In the genomic region with DNA sequence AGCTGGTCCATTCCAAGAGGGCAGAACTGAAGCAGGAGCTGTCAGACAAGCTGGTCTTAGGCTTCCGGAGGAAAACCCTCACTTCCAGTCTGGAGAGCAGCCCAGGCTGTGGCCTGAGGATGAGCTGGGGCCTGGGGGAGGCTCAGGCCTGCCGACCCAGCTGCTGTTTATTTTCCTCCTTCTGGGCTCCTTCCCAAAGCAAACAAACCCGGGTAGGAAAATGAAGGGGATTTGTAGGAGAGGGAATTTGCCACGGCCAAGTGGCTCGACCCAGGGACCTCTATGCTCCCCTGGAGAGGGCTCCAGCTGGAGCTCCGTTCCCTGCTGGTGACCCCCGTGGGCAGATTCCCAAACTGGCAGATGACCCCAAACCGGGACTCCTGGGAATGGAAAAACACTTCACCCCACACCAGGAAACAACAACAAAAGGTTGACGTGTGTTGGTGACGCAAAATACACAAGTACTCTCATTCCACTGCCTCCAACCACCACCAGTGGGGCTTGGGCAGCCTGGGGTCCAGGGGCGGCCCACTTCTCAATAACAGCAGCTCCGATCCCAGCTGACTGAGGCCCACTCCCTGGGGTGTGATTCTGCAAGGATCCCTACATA, we compare ENCODE assay signal across 1 cellular context.
A peak's percentile ranks its signal among the peaks of the same experiment; 100 is the strongest.
TF ChIP-seq lines count a peak whose summit lies in the region.

No MANE protein-coding gene starts in this region.

TF ChIP-seq in HepG2, 621 proteins besides CTCF, POLR2A, EP300 and RAD21 (continued from another document and continues in another):
- TF ChIP-seq, protein P1, sequence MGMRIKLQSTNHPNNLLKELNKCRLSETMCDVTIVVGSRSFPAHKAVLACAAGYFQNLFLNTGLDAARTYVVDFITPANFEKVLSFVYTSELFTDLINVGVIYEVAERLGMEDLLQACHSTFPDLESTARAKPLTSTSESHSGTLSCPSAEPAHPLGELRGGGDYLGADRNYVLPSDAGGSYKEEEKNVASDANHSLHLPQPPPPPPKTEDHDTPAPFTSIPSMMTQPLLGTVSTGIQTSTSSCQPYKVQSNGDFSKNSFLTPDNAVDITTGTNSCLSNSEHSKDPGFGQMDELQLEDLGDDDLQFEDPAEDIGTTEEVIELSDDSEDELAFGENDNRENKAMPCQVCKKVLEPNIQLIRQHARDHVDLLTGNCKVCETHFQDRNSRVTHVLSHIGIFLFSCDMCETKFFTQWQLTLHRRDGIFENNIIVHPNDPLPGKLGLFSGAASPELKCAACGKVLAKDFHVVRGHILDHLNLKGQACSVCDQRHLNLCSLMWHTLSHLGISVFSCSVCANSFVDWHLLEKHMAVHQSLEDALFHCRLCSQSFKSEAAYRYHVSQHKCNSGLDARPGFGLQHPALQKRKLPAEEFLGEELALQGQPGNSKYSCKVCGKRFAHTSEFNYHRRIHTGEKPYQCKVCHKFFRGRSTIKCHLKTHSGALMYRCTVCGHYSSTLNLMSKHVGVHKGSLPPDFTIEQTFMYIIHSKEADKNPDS (CRISPR knock-in tag; IDR thresholded peaks at IDR 0.05), result no peak
- TF ChIP-seq THAP11 (CRISPR knock-in tag; IDR thresholded peaks at IDR 0.05) (0 out of 2 replicates have a peak, but pooled peaks have one; percentile 19), MXD1 (CRISPR knock-in tag; IDR thresholded peaks at IDR 0.05) (no peak; the same call in 1 of the 2 replicates), AHR (CRISPR knock-in tag; IDR thresholded peaks at IDR 0.05) (no peak), GLI4 (CRISPR knock-in tag; IDR thresholded peaks at IDR 0.05; ENCODE audit: borderline replicate concordance) (0 out of 2 replicates have a peak, but pooled peaks have one; percentile 51), ZNF33B (CRISPR knock-in tag; IDR thresholded peaks at IDR 0.05) (peak; percentile 75; the same call in 1 of the 2 replicates), ZNF761 (CRISPR knock-in tag; conservative IDR thresholded peaks at IDR 0.05) (no peak), TBP (CRISPR knock-in tag; IDR thresholded peaks at IDR 0.05) (no peak), BATF2 (CRISPR knock-in tag; IDR thresholded peaks at IDR 0.05) (no peak), TGIF2 (CRISPR knock-in tag; IDR thresholded peaks at IDR 0.05) (no peak), ZNF414 (CRISPR knock-in tag; IDR thresholded peaks at IDR 0.05) (peak; percentile 49; the same call in 1 of the 2 replicates), SMC3 (IDR thresholded peaks at IDR 0.05; ENCODE audit: low read length) (no peak), HNF1A (IDR thresholded peaks at IDR 0.05; ENCODE audit: low read depth) (no peak), HNF1A (CRISPR knock-in tag; IDR thresholded peaks at IDR 0.05; ENCODE audit: borderline replicate concordance) (peak; percentile 40; the same call in 1 of the 2 replicates)
- TF ChIP-seq, protein P2, sequence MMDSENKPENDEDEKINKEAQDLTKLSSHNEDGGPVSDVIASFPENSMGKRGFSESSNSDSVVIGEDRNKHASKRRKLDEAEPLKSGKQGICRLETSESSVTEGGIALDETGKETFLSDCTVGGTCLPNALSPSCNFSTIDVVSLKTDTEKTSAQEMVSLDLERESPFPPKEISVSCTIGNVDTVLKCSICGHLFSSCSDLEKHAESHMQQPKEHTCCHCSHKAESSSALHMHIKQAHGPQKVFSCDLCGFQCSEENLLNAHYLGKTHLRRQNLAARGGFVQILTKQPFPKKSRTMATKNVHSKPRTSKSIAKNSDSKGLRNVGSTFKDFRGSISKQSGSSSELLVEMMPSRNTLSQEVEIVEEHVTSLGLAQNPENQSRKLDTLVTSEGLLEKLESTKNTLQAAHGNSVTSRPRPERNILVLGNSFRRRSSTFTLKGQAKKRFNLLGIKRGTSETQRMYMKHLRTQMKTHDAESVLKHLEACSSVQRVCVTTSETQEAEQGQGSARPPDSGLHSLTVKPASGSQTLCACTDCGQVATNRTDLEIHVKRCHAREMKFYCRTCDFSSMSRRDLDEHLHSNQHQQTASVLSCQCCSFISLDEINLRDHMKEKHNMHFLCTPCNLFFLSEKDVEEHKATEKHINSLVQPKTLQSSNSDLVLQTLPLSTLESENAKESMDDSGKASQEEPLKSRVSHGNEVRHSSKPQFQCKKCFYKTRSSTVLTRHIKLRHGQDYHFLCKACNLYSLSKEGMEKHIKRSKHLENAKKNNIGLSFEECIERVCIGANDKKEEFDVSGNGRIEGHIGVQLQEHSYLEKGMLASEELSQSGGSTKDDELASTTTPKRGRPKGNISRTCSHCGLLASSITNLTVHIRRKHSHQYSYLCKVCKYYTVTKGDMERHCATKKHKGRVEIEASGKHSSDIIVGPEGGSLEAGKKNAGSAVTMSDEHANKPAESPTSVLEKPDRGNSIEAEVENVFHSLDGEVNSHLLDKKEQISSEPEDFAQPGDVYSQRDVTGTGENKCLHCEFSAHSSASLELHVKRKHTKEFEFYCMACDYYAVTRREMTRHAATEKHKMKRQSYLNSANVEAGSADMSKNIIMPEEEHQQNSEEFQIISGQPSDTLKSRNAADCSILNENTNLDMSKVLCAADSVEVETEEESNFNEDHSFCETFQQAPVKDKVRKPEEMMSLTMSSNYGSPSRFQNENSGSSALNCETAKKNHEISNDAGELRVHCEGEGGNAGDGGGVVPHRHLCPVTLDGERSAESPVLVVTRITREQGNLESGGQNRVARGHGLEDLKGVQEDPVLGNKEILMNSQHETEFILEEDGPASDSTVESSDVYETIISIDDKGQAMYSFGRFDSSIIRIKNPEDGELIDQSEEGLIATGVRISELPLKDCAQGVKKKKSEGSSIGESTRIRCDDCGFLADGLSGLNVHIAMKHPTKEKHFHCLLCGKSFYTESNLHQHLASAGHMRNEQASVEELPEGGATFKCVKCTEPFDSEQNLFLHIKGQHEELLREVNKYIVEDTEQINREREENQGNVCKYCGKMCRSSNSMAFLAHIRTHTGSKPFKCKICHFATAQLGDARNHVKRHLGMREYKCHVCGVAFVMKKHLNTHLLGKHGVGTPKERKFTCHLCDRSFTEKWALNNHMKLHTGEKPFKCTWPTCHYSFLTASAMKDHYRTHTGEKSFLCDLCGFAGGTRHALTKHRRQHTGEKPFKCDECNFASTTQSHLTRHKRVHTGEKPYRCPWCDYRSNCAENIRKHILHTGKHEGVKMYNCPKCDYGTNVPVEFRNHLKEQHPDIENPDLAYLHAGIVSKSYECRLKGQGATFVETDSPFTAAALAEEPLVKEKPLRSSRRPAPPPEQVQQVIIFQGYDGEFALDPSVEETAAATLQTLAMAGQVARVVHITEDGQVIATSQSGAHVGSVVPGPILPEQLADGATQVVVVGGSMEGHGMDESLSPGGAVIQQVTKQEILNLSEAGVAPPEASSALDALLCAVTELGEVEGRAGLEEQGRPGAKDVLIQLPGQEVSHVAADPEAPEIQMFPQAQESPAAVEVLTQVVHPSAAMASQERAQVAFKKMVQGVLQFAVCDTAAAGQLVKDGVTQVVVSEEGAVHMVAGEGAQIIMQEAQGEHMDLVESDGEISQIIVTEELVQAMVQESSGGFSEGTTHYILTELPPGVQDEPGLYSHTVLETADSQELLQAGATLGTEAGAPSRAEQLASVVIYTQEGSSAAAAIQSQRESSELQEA (CRISPR knock-in tag; IDR thresholded peaks at IDR 0.05; ENCODE audit: not compliant biosample characterization), result peak; percentile 11
- TF ChIP-seq, protein P3, sequence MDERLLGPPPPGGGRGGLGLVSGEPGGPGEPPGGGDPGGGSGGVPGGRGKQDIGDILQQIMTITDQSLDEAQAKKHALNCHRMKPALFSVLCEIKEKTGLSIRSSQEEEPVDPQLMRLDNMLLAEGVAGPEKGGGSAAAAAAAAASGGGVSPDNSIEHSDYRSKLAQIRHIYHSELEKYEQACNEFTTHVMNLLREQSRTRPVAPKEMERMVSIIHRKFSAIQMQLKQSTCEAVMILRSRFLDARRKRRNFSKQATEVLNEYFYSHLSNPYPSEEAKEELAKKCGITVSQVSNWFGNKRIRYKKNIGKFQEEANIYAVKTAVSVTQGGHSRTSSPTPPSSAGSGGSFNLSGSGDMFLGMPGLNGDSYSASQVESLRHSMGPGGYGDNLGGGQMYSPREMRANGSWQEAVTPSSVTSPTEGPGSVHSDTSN (CRISPR knock-in tag; IDR thresholded peaks at IDR 0.05), result no peak
- TF ChIP-seq, protein P4, sequence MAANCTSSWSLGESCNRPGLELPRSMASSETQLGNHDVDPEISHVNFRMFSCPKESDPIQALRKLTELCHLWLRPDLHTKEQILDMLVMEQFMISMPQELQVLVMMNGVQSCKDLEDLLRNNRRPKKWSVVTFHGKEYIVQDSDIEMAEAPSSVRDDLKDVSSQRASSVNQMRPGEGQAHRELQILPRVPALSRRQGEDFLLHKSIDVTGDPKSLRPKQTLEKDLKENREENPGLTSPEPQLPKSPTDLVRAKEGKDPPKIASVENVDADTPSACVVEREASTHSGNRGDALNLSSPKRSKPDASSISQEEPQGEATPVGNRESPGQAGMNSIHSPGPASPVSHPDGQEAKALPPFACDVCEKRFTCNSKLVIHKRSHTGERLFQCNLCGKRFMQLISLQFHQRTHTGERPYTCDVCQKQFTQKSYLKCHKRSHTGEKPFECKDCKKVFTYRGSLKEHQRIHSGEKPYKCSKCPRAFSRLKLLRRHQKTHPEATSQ (CRISPR knock-in tag; IDR thresholded peaks at IDR 0.05; ENCODE audit: borderline replicate concordance), result no peak
- TF ChIP-seq, protein P5, sequence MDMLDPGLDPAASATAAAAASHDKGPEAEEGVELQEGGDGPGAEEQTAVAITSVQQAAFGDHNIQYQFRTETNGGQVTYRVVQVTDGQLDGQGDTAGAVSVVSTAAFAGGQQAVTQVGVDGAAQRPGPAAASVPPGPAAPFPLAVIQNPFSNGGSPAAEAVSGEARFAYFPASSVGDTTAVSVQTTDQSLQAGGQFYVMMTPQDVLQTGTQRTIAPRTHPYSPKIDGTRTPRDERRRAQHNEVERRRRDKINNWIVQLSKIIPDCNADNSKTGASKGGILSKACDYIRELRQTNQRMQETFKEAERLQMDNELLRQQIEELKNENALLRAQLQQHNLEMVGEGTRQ (IDR thresholded peaks at IDR 0.05; ENCODE audit: low read depth, low read length), result no peak
- TF ChIP-seq, protein P5 (CRISPR knock-in tag; IDR thresholded peaks at IDR 0.05; ENCODE audit: borderline replicate concordance), result no peak
- TF ChIP-seq, protein P6, sequence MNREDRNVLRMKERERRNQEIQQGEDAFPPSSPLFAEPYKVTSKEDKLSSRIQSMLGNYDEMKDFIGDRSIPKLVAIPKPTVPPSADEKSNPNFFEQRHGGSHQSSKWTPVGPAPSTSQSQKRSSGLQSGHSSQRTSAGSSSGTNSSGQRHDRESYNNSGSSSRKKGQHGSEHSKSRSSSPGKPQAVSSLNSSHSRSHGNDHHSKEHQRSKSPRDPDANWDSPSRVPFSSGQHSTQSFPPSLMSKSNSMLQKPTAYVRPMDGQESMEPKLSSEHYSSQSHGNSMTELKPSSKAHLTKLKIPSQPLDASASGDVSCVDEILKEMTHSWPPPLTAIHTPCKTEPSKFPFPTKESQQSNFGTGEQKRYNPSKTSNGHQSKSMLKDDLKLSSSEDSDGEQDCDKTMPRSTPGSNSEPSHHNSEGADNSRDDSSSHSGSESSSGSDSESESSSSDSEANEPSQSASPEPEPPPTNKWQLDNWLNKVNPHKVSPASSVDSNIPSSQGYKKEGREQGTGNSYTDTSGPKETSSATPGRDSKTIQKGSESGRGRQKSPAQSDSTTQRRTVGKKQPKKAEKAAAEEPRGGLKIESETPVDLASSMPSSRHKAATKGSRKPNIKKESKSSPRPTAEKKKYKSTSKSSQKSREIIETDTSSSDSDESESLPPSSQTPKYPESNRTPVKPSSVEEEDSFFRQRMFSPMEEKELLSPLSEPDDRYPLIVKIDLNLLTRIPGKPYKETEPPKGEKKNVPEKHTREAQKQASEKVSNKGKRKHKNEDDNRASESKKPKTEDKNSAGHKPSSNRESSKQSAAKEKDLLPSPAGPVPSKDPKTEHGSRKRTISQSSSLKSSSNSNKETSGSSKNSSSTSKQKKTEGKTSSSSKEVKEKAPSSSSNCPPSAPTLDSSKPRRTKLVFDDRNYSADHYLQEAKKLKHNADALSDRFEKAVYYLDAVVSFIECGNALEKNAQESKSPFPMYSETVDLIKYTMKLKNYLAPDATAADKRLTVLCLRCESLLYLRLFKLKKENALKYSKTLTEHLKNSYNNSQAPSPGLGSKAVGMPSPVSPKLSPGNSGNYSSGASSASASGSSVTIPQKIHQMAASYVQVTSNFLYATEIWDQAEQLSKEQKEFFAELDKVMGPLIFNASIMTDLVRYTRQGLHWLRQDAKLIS (CRISPR knock-in tag; IDR thresholded peaks at IDR 0.05), result no peak
